ENCODE assay signal across 21 cellular contexts in genomic region chrX:119223784-119224183, GRCh38. TPM values are rescaled to one million over a fixed set of nuclear protein-coding genes. Genes with fewer than 3 reads are reported as not detected.
DNase-seq lines count a peak whose midpoint lies in the region; ATAC-seq, FAIRE-seq and TF ChIP-seq lines count a peak whose summit lies in the region.
"Had no signal": no experiment of that assay in that cellular context is flagged by ENCODE, and none has a peak within 500 bp of the region (broad histone marks: within the 10 kb centered on the region; RNA-seq: fewer than 3 reads in every experiment).

No MANE protein-coding gene starts in this region.

- no peaks in the 10 kb centered on the region for H3K36me3 Mint-ChIP-seq in nephron (ENCODE audit: low read depth)
- no peaks in the 10 kb centered on the region for H3K36me3 Mint-ChIP-seq in activated T-cell treated with anti-CD3 and anti-CD28 coated beads, Interleukin-2, amount 50 U/mL, for 72 hours (ENCODE audit: insufficient read depth in 2 of 2)
- H3K36me3 Mint-ChIP-seq: CD4-positive, CD25-positive, alpha-beta regulatory T cell; CD8-positive, alpha-beta memory T cell had no signal

- TF ChIP-seq CTCF in GM12878 (IDR thresholded peaks at IDR 0.05 in 2 of 3, conservative IDR thresholded peaks at IDR 0.05 in 1 of 3; ENCODE audit: control insufficient read depth in 2 of 3, extremely low read depth in 1 of 3, insufficient read depth in 1 of 3, low read depth in 3 of 3, low read length in 3 of 3), result no peak
- no peak for TF ChIP-seq CTCF in nephron (IDR thresholded peaks at IDR 0.05; ENCODE audit: unreplicated experiment in 3 of 3)

- H3K27ac Mint-ChIP-seq in nephron, result peak overlapping the region in 2 of 3 experiments; percentile 57 to 66
- no peak overlapping the region for H3K27ac Mint-ChIP-seq in activated T-cell treated with anti-CD3 and anti-CD28 coated beads, Interleukin-2, amount 50 U/mL, for 72 hours
- H3K27ac Mint-ChIP-seq: CD4-positive, CD25-positive, alpha-beta regulatory T cell; H9 had no signal

- H3K79me2 ChIP-seq in GM12878 (ENCODE audit: control insufficient read depth, insufficient read depth, low read length), result no peaks in the 10 kb centered on the region

- H3K4me1 ChIP-seq in GM12878 (ENCODE audit: control insufficient read depth, insufficient read depth, low read length), result no peaks in the 10 kb centered on the region
- H3K4me1 ChIP-seq: BE2C had no signal

- H2AFZ ChIP-seq in GM12878 (ENCODE audit: control insufficient read depth, low read depth, low read length), result no peak overlapping the region; the same call in 1 of the 2 replicates

- H4K20me1 ChIP-seq in GM12878 (ENCODE audit: control insufficient read depth, insufficient read depth), result no peaks in the 10 kb centered on the region

- intact Hi-C loops in GM12878 (cut with micrococcal nuclease; ENCODE audit: unreplicated experiment), result no loop called here

- H3K4me1 Mint-ChIP-seq in nephron, result peaks cover 30% of the 10 kb centered on the region
- H3K4me1 Mint-ChIP-seq in activated T-cell treated with anti-CD3 and anti-CD28 coated beads, Interleukin-2, amount 50 U/mL, for 72 hours (ENCODE audit: low read depth), result no peaks in the 10 kb centered on the region
- H3K4me1 Mint-ChIP-seq: CD8-positive, alpha-beta memory T cell; H9 had no signal

- H3K4me2 ChIP-seq in GM12878 (ENCODE audit: control insufficient read depth, insufficient read depth), result no peak overlapping the region

- H3K27me3 Mint-ChIP-seq in nephron (ENCODE audit: low read depth), result no peaks in the 10 kb centered on the region
- H3K27me3 Mint-ChIP-seq in activated T-cell treated with anti-CD3 and anti-CD28 coated beads, Interleukin-2, amount 50 U/mL, for 72 hours (ENCODE audit: low read depth), result peaks cover 47% of the 10 kb centered on the region

- in situ Hi-C loops in GM12878 (cut with MboI), result no loop called here

- FAIRE-seq in GM12878 (lab: Jason Lieb, UNC), result peak; percentile 31
- FAIRE-seq: A204.1, GM12891, GM19239, H1 had no signal

- DNase-seq in GM12878 (ENCODE audit: low read depth, low spot score) (no peak), left lobe of liver (ENCODE audit: low spot score) (no peak), NCI-H2227 (lab: John Stamatoyannopoulos, UW; ENCODE audit: unreplicated experiment) (no peak)
- no peak for DNase-seq in activated T-cell treated with anti-CD3 and anti-CD28 coated beads, Interleukin-2, amount 50 U/mL, for 72 hours
- DNase-seq: ACHN; BE2C; C1 segment of cervical spinal cord; CD4-positive, CD25-positive, alpha-beta regulatory T cell; CD8-positive, alpha-beta memory T cell; COR-L47; DMS 273 treated with DMSO at 0.1 percent for 48 hours; DMS53; DND-41; EL; H9 had no signal

- no peak overlapping the region for H3K4me3 ChIP-seq in GM12878

- no peaks in the 10 kb centered on the region for H3K36me3 ChIP-seq in GM12878 (ENCODE audit: control insufficient read depth in 2 of 2, insufficient read depth in 2 of 2, low read length in 1 of 2)
- H3K36me3 ChIP-seq: BE2C had no signal

- H3K9ac ChIP-seq in GM12878 (ENCODE audit: control insufficient read depth, insufficient read depth, low read length), result no peak overlapping the region

- no peak for TF ChIP-seq POLR2A in GM12878 (IDR thresholded peaks at IDR 0.05; ENCODE audit: low read depth, low read length)

- RAD21 ChIA-PET in GM12878 (lab: Charles Lee; ENCODE audit: unreplicated experiment), result no interaction called here

- H3K27ac ChIP-seq in GM12878 (ENCODE audit: control insufficient read depth, insufficient read depth), result no peak overlapping the region

- H3K27me3 ChIP-seq in GM12878 (replicated peaks in 1 of 2; ENCODE audit: control insufficient read depth in 2 of 2, insufficient read depth in 2 of 2, low read length in 1 of 2), result peaks cover 0 to 4% of the 10 kb centered on the region in 2 experiments; a peak in 1 of 4 replicates
- H3K27me3 ChIP-seq: BE2C had no signal

- CTCF ChIA-PET in GM12878 (lab: Yijun Ruan, JAX), result interaction anchor here (0.6 to 1.2 kb wide), 2 partner anchors 15 to 34 kb away, joined by 3 read pairs; no protein-coding TSS in a partner anchor

- H3K9me3 ChIP-seq in GM12878 (replicated peaks; ENCODE audit: control insufficient read depth, insufficient read depth, low read length), result no peaks in the 10 kb centered on the region
- H3K9me3 ChIP-seq: BE2C had no signal

- POLR2A ChIA-PET in GM12878 (lab: Charles Lee), result no interaction called here

- H3K9me3 Mint-ChIP-seq in nephron, result peaks cover 13% of the 10 kb centered on the region
- no peaks in the 10 kb centered on the region for H3K9me3 Mint-ChIP-seq in activated T-cell treated with anti-CD3 and anti-CD28 coated beads, Interleukin-2, amount 50 U/mL, for 72 hours

- SMC1A ChIA-PET in GM12878 (lab: Charles Lee; ENCODE audit: uncharacterized antibody, unreplicated experiment), result no interaction called here

- TF ChIP-seq EP300 in GM12878 (IDR thresholded peaks at IDR 0.05; ENCODE audit: borderline replicate concordance in 1 of 2, control insufficient read depth in 1 of 2, low read depth in 2 of 2, low read length in 2 of 2), result no peak

- no peak overlapping the region for H3K4me3 Mint-ChIP-seq in nephron
- no peak overlapping the region for H3K4me3 Mint-ChIP-seq in activated T-cell treated with anti-CD3 and anti-CD28 coated beads, Interleukin-2, amount 50 U/mL, for 72 hours
- H3K4me3 Mint-ChIP-seq: CD4-positive, CD25-positive, alpha-beta regulatory T cell; H9 had no signal

- ATAC-seq in GM12878 (no peak), left lobe of liver (peak; percentile 44), HG02678 (IDR thresholded peaks at IDR 0.05; ENCODE audit: unreplicated experiment) (no peak)
- ATAC-seq in activated T-cell treated with anti-CD3 and anti-CD28 coated beads, Interleukin-2, amount 50 U/mL, for 72 hours (replicated peaks in 1 of 2), result no peak

- no TSS peak for BruUV-seq in GM12878 (replicated peaks; lab: Mats Ljungman, UMichigan)

- TF ChIP-seq RAD21 in GM12878 (IDR thresholded peaks at IDR 0.05; ENCODE audit: insufficient read depth, low read depth, low read length), result no peak

TF ChIP-seq in GM12878, 131 proteins besides CTCF, POLR2A, EP300 and RAD21 (continues in another document):
- TF ChIP-seq MEF2B (IDR thresholded peaks at IDR 0.05; ENCODE audit: partially characterized antibody, poor library complexity, severe bottlenecking) (no peak), ATF3 (IDR thresholded peaks at IDR 0.05; ENCODE audit: borderline replicate concordance, extremely low read depth, low read depth, low read length) (no peak), NR2C1 (IDR thresholded peaks at IDR 0.05) (no peak), ZBED1 (IDR thresholded peaks at IDR 0.05; ENCODE audit: borderline replicate concordance) (no peak), ZNF217 (IDR thresholded peaks at IDR 0.05) (no peak), CBFB (IDR thresholded peaks at IDR 0.05; ENCODE audit: low read depth) (no peak), TBL1XR1 (IDR thresholded peaks at IDR 0.05; ENCODE audit: low read depth, low read length) (no peak), POU2F2 (IDR thresholded peaks at IDR 0.05; ENCODE audit: borderline replicate concordance, low read depth, low read length) (no peak), KDM1A (IDR thresholded peaks at IDR 0.05; ENCODE audit: borderline replicate concordance) (no peak), FOXM1 (IDR thresholded peaks at IDR 0.05; ENCODE audit: low read depth, low read length) (no peak), ZBTB33 (IDR thresholded peaks at IDR 0.05) (no peak), PML (IDR thresholded peaks at IDR 0.05; ENCODE audit: low read length) (no peak), GABPA (IDR thresholded peaks at IDR 0.05; ENCODE audit: low read depth) (no peak), BCL11A (IDR thresholded peaks at IDR 0.05; ENCODE audit: low read depth, low read length) (no peak), NFIC (IDR thresholded peaks at IDR 0.05; ENCODE audit: low read depth, low read length) (no peak), ZZZ3 (IDR thresholded peaks at IDR 0.05; ENCODE audit: control insufficient read depth, insufficient read length, low read depth) (no peak)

RNA-seq across cellular contexts. Expression of gene PGRMC1, which starts 12.3 kb away (rescaled TPM):
- total RNA-seq in GM12878 (2013; cell fraction: nucleolus; rRNA removed), result 24.5 and 25.1 TPM in 2 replicates
- total RNA-seq in GM12878 (2014; rRNA removed) (54.4 and 58.5 TPM in 2 replicates), GM12878 (2014; rRNA removed; fragmentation: Illumina TruSeq; extraction: Trizol) (35.1 and 38.6 TPM in 2 replicates), GM12878 (2021) (36.3 and 38.9 TPM in 2 replicates), left lobe of liver (267 TPM)
- 14.2 TPM for polyA plus RNA-seq in GM12878 (2011; ENCODE audit: low read depth)
- polyA plus RNA-seq in GM12878 (2011; rRNA removed) (47.7 and 69.2 TPM in 2 replicates), GM12878 (2014; fragmentation: Illumina TruSeq; extraction: Trizol) (40.4 and 47.0 TPM in 2 replicates), GM12878 (2014; fragmentation: Nextera tagmentation; extraction: Ambion mirVana) (10 to 100 TPM; 13.6 to 28.9 TPM), GM12878 (2014; rRNA removed) (40.1 and 46.2 TPM in 2 replicates), GM12878 (2016; fragmentation: Nextera tagmentation; extraction: Ambion mirVana) (10 to 100 TPM; 59.3 to 60.9 TPM)
- polyA plus RNA-seq in GM12878 (2011; cell fraction: cytosol; rRNA removed), result 25.0 and 35.0 TPM in 2 replicates
- 15.5 and 19.1 TPM in 2 replicates for polyA plus RNA-seq in GM12878 (2011; cell fraction: nucleus; rRNA removed)
- 25.3 and 25.5 TPM in 2 replicates for polyA plus RNA-seq in GM12878 (2012)
- polyA minus RNA-seq in GM12878 (2011; rRNA and poly(A)+ RNA removed), result 17.0 and 18.6 TPM in 2 replicates
- 16.9 and 17.2 TPM in 2 replicates for polyA minus RNA-seq in GM12878 (2011; cell fraction: cytosol; rRNA and poly(A)+ RNA removed)
- polyA minus RNA-seq in GM12878 (2011; cell fraction: nucleus; rRNA and poly(A)+ RNA removed), result 4.8 and 9.1 TPM in 2 replicates
- 10 to 100 TPM; 32.8 to 36.3 TPM for total RNA-seq in activated T-cell treated with anti-CD3 and anti-CD28 coated beads, Interleukin-2, amount 50 U/mL, for 72 hours
